2 cellular contexts compared by ENCODE assay signal in genomic region chr9:137405677-137406081, GRCh38.
TF ChIP-seq lines count a peak whose summit lies in the region.

No MANE protein-coding gene starts in this region.

TF ChIP-seq in SK-N-SH, 30 proteins besides CTCF, POLR2A, EP300 and RAD21:
- TF ChIP-seq PBX3 (IDR thresholded peaks at IDR 0.05): 0 out of 2 replicates have a peak, but pooled peaks have one; percentile 11
- no peak for TF ChIP-seq MEF2A (IDR thresholded peaks at IDR 0.05; ENCODE audit: borderline replicate concordance, low read depth)

TF ChIP-seq in H1, 55 proteins besides CTCF, POLR2A, EP300 and RAD21:
- TF ChIP-seq SIN3A (conservative IDR thresholded peaks at IDR 0.05 in 1 of 2, IDR thresholded peaks at IDR 0.05 in 1 of 2; ENCODE audit: low read depth in 1 of 2, low read length in 2 of 2) (no peak), TAF1 (IDR thresholded peaks at IDR 0.05; ENCODE audit: low read depth, low read length) (no peak), RNF2 (IDR thresholded peaks at IDR 0.05; ENCODE audit: borderline replicate concordance, low read depth, low read length, missing control alignments, poor library complexity, severe bottlenecking) (no peak), EGR1 (IDR thresholded peaks at IDR 0.05; ENCODE audit: borderline replicate concordance, low read depth, low read length) (no peak), CTBP2 (IDR thresholded peaks at IDR 0.05; ENCODE audit: borderline replicate concordance, insufficient read depth, insufficient read length, low read length) (no peak), RBBP5 (IDR thresholded peaks at IDR 0.05; ENCODE audit: borderline replicate concordance, low read depth, low read length) (no peak), SP2 (IDR thresholded peaks at IDR 0.05; ENCODE audit: low read length) (no peak), RFX5 (IDR thresholded peaks at IDR 0.05; ENCODE audit: borderline replicate concordance, low read depth, low read length) (no peak), TEAD4 (IDR thresholded peaks at IDR 0.05; ENCODE audit: low read depth, low read length) (no peak), SIX5 (IDR thresholded peaks at IDR 0.05; ENCODE audit: low read depth, low read length) (no peak), SIRT6 (IDR thresholded peaks at IDR 0.05; ENCODE audit: low read length) (no peak), YY1 (IDR thresholded peaks at IDR 0.05; ENCODE audit: low read depth, low read length) (no peak)
TF ChIP-seq in H1: peak in this region for 0.
